Comparison of ENCODE assay signal across 9 cellular contexts in the genomic region with DNA sequence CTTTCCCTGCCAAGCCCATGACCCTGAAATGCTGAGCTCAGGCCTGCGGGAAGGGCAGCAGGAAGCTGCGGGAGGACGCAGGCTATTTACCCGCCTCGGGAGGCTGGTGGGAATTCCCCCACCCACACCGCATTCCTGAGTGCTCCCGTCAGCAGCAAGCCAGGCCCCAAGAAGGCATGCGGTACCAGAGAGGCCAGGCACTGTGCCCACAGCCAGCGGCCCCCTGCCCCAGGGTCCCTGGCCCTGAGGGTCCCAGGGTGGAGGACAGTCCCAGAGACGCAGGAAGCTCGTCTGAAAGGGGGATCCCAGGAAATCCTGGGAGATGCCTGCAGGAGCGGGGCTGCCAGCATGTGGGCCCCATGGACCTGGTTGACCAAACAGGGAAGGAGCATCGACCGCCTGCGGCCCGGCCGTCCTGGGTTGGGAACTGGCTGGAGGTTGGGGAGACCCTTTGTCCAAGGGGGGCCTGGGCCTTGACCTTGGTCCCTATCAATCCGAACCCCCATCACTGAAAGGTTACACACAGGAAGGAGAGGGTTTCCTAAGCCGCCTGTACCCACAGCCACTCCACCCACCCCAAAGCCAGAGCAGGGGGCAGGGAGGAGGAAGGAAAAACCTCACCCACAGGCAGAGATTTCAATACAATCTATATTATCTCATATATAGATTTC. TPM values are rescaled to one million over a fixed set of nuclear protein-coding genes. Genes with fewer than 3 reads are reported as not detected.
DNase-seq lines count a peak whose midpoint lies in the region; ATAC-seq and TF ChIP-seq lines count a peak whose summit lies in the region.
"Had no signal": no experiment of that assay in that cellular context is flagged by ENCODE, and none has a peak within 500 bp of the region (broad histone marks: within the 10 kb centered on the region; RNA-seq: fewer than 3 reads in every experiment).

No MANE protein-coding gene starts in this region.

- H3K4me1 ChIP-seq in RWPE2 (ENCODE audit: insufficient read depth, poor library complexity, severe bottlenecking) = peaks cover 33% of the 10 kb centered on the region
- H3K4me1 ChIP-seq in lung (ENCODE audit: control insufficient read depth in 2 of 2, insufficient read depth in 2 of 2, low read length in 2 of 2) = peaks cover 7 to 37% of the 10 kb centered on the region in 2 donors
- H3K4me1 ChIP-seq in stomach smooth muscle (ENCODE audit: control insufficient read depth, insufficient read depth, low read length) = peaks cover 42% of the 10 kb centered on the region

- no peaks in the 10 kb centered on the region for H3K9me3 ChIP-seq in RWPE2 (ENCODE audit: severe bottlenecking)
- peaks cover 0 to 3% of the 10 kb centered on the region in 2 donors for H3K9me3 ChIP-seq in lung (ENCODE audit: control insufficient read depth in 2 of 2, insufficient read depth in 1 of 2, low read length in 1 of 2)
- no peaks in the 10 kb centered on the region for H3K9me3 ChIP-seq in stomach smooth muscle (ENCODE audit: control insufficient read depth in 2 of 2, low read length in 2 of 2)

- no peak overlapping the region for H3K4me3 ChIP-seq in RWPE2 (ENCODE audit: severe bottlenecking)
- no peak overlapping the region for H3K4me3 ChIP-seq in lung
- H3K4me3 ChIP-seq in stomach smooth muscle (ENCODE audit: low read length in 2 of 2) = peak overlapping the region in 1 of 2 donors; percentile 22

- H3K27ac ChIP-seq in RWPE2 (ENCODE audit: poor library complexity, severe bottlenecking) = peak overlapping the region; percentile 91
- peak overlapping the region; percentile 67 to 88 for H3K27ac ChIP-seq in lung (ENCODE audit: low read depth in 1 of 2, low read length in 1 of 2)
- H3K27ac ChIP-seq in stomach smooth muscle (ENCODE audit: low read length) = peak overlapping the region; percentile 94
- H3K27ac ChIP-seq: HL-60 had no signal

- DNase-seq in Caki2 (ENCODE audit: low read depth) (peak; percentile 94), RWPE2 (ENCODE audit: low spot score) (peak; percentile 92), dermis microvascular lymphatic vessel endothelial cell (ENCODE audit: low read depth in 2 of 2) (peak; percentile 82 to 94), lung (ENCODE audit: low spot score) (peak; percentile 85), NCI-H1092 (lab: John Stamatoyannopoulos, UW) (no peak), superior temporal gyrus (ENCODE audit: extremely low spot score) (no peak), DMS79 treated with DMSO at 0.1 percent for 48 hours (lab: John Stamatoyannopoulos, UW) (no peak)

- H3K9ac ChIP-seq in stomach smooth muscle (ENCODE audit: low read length in 2 of 2) = peak overlapping the region; percentile 55 to 57

- peaks cover 26% of the 10 kb centered on the region for H3K36me3 ChIP-seq in RWPE2 (ENCODE audit: low read depth)
- peaks cover 5 to 47% of the 10 kb centered on the region in 2 donors for H3K36me3 ChIP-seq in lung (ENCODE audit: control insufficient read depth in 2 of 2, insufficient read depth in 2 of 2, low read length in 2 of 2)
- peaks cover 3 to 5% of the 10 kb centered on the region in 2 donors for H3K36me3 ChIP-seq in stomach smooth muscle (ENCODE audit: control insufficient read depth in 2 of 2, insufficient read depth in 2 of 2, low read length in 2 of 2)

- ATAC-seq in RWPE2 (ENCODE audit: low read depth) (peak; percentile 77), lung (ENCODE audit: insufficient read depth, low FRiP score) (peak; percentile 81)

- no peak for TF ChIP-seq CTCF in RWPE2 (IDR thresholded peaks at IDR 0.05; ENCODE audit: poor library complexity, severe bottlenecking)
- TF ChIP-seq CTCF in lung (IDR thresholded peaks at IDR 0.05; ENCODE audit: control extremely low read depth, extremely low read depth) = no peak

- 36 to 49% methylated on average over 19 of the region's 19 CpGs for WGBS in lung, 2 donors

- in situ Hi-C loops in Caki2 (cut with HindIII; ENCODE audit: low pct_unique_long_range_greater_than_20kb, low sequenced_read_pairs) = no loop called here

- no peaks in the 10 kb centered on the region for H3K27me3 ChIP-seq in RWPE2 (ENCODE audit: insufficient read depth, poor library complexity, severe bottlenecking)
- no peaks in the 10 kb centered on the region for H3K27me3 ChIP-seq in lung (ENCODE audit: control insufficient read depth, insufficient read depth)
- no peaks in the 10 kb centered on the region for H3K27me3 ChIP-seq in stomach smooth muscle (ENCODE audit: control insufficient read depth in 1 of 2, insufficient read depth in 2 of 2, low read length in 2 of 2)

RNA-seq across cellular contexts. Expression of gene MAFF, which starts 17.0 kb away (rescaled TPM):
- 24.5 and 29.3 TPM in 2 replicates for total RNA-seq in Caki2 (2014; rRNA removed; shearing (Covaris generic); ENCODE audit: low replicate concordance)
- total RNA-seq in dermis microvascular lymphatic vessel endothelial cell = 34.9 and 122 TPM in 2 replicates
- total RNA-seq in lung = 10 to 100 TPM; 30.0 to 43.9 TPM
- polyA plus RNA-seq in lung = 10 to 100 TPM; 36.3 to 57.8 TPM

RNA-seq across cellular contexts. Expression of gene PLA2G6, which starts 37.2 kb away (rescaled TPM):
- 12.6 and 13.4 TPM in 2 replicates for total RNA-seq in Caki2 (2014; rRNA removed; shearing (Covaris generic); ENCODE audit: low replicate concordance)
- 1.5 and 3.5 TPM in 2 replicates for total RNA-seq in dermis microvascular lymphatic vessel endothelial cell
- 10 to 100 TPM; 36.8 to 73.5 TPM for total RNA-seq in lung
- 10 to 100 TPM; 11.9 to 37.8 TPM for polyA plus RNA-seq in lung

RNA-seq across cellular contexts. Expression of gene TMEM184B, which starts 54.0 kb away (rescaled TPM):
- 31.2 and 46.9 TPM in 2 replicates for total RNA-seq in Caki2 (2014; rRNA removed; shearing (Covaris generic); ENCODE audit: low replicate concordance)
- 25.4 and 32.9 TPM in 2 replicates for total RNA-seq in dermis microvascular lymphatic vessel endothelial cell
- total RNA-seq in lung = 10 to 100 TPM; 39.9 to 82.4 TPM
- polyA plus RNA-seq in lung = 10 to 100 TPM; 26.3 to 39.9 TPM

Comparison
In these comparisons a context has a peak if more than half of its experiments do, and no peak if none do; other contexts are left out.
1. DNase-seq: peak in Caki2 (single experiment), RWPE2 (single experiment), dermis microvascular lymphatic vessel endothelial cell (2 of 2) and lung (single experiment); none in NCI-H1092 (single experiment), superior temporal gyrus (single experiment) and DMS79 treated with DMSO at 0.1 percent for 48 hours (single experiment).
2. Peak in every context shown above with its lines, with median percentiles within 50 percentile points of each other: H3K27ac ChIP-seq.